Comparison of ENCODE assay signal across 18 cellular contexts in genomic region chr15:75016431-75016830, GRCh38. TPM values are rescaled to one million over a fixed set of nuclear protein-coding genes. Genes with fewer than 3 reads are reported as not detected.
DNase-seq lines count a peak whose midpoint lies in the region; FAIRE-seq and TF ChIP-seq lines count a peak whose summit lies in the region.
"Had no signal": no experiment of that assay in that cellular context is flagged by ENCODE, and none has a peak within 500 bp of the region (broad histone marks: within the 10 kb centered on the region; RNA-seq: fewer than 3 reads in every experiment).

No MANE protein-coding gene starts in this region.

- H4K20me1 ChIP-seq in astrocyte (ENCODE audit: insufficient read depth, low read length) = no peaks in the 10 kb centered on the region

- no peaks in the 10 kb centered on the region for H3K36me3 ChIP-seq in astrocyte (ENCODE audit: insufficient read depth, low read length)
- H3K36me3 ChIP-seq in kidney (ENCODE audit: control insufficient read depth in 1 of 2, insufficient read depth in 2 of 2, low read length in 2 of 2) = peaks cover 7 to 11% of the 10 kb centered on the region in 2 donors
- H3K36me3 ChIP-seq in parathyroid adenoma (ENCODE audit: control insufficient read depth, insufficient read depth, low read length) = no peaks in the 10 kb centered on the region
- H3K36me3 ChIP-seq in testis (ENCODE audit: low read depth, missing control alignments) = no peaks in the 10 kb centered on the region

- no peak overlapping the region for H3K27ac Mint-ChIP-seq in astrocyte (ENCODE audit: unreplicated experiment)

- 93 to 95% methylated on average over 15 of the region's 15 CpGs for WGBS in testis, 2 donors

- H3K27me3 ChIP-seq in astrocyte (ENCODE audit: insufficient read depth, low read length) (no peaks in the 10 kb centered on the region), parathyroid adenoma (ENCODE audit: control insufficient read depth, insufficient read depth, low read length) (no peaks in the 10 kb centered on the region), testis (no peaks in the 10 kb centered on the region)

- no peaks in the 10 kb centered on the region for H3K9me3 Mint-ChIP-seq in astrocyte (ENCODE audit: unreplicated experiment)
- H3K9me3 Mint-ChIP-seq: CD4-positive, alpha-beta memory T cell had no signal

- H3K4me1 Mint-ChIP-seq in astrocyte (ENCODE audit: low read depth, unreplicated experiment) = no peaks in the 10 kb centered on the region
- H3K4me1 Mint-ChIP-seq: CD4-positive, alpha-beta memory T cell had no signal

- H3K79me2 ChIP-seq in astrocyte (ENCODE audit: insufficient read depth, low read length) (no peaks in the 10 kb centered on the region), parathyroid adenoma (no peaks in the 10 kb centered on the region)

- intact Hi-C loops in kidney (cut with DNase I) = no loop called here
- intact Hi-C loops in testis (cut with DNase I; ENCODE audit: low total_unique reads) = no loop called here

- peak overlapping the region; percentile 96 for H3K27ac ChIP-seq in VCaP
- no peak overlapping the region for H3K27ac ChIP-seq in astrocyte (ENCODE audit: low read depth, low read length)
- H3K27ac ChIP-seq in kidney (ENCODE audit: low read depth in 2 of 2, low read length in 2 of 2) = no peak overlapping the region
- H3K27ac ChIP-seq in parathyroid adenoma = peak overlapping the region; percentile 82
- H3K27ac ChIP-seq in testis = no peak overlapping the region
- H3K27ac ChIP-seq: GM23248 had no signal

- TF ChIP-seq CTCF in VCaP (conservative IDR thresholded peaks at IDR 0.05) (no peak), astrocyte (IDR thresholded peaks at IDR 0.05; ENCODE audit: insufficient read depth, low read depth, low read length) (no peak), kidney (IDR thresholded peaks at IDR 0.05; ENCODE audit: borderline replicate concordance, extremely low read depth, insufficient read depth) (no peak), parathyroid adenoma (IDR thresholded peaks at IDR 0.05) (no peak), testis (IDR thresholded peaks at IDR 0.05) (no peak)

- no peak overlapping the region for H3K4me2 ChIP-seq in astrocyte (ENCODE audit: low read length)
- H3K4me2 ChIP-seq in parathyroid adenoma (ENCODE audit: low read length) = no peak overlapping the region

- TF ChIP-seq POLR2A in testis (IDR thresholded peaks at IDR 0.05) = no peak

- FAIRE-seq in astrocyte (lab: Jason Lieb, UNC) = no peak
- FAIRE-seq in kidney (lab: Jason Lieb, UNC) = no peak
- FAIRE-seq: GM18507, H1 had no signal

- H3K4me1 ChIP-seq in astrocyte (ENCODE audit: insufficient read depth, low read length) (no peaks in the 10 kb centered on the region), kidney (ENCODE audit: control insufficient read depth in 1 of 2, insufficient read depth in 1 of 2, low read depth in 1 of 2, low read length in 2 of 2) (no peaks in the 10 kb centered on the region), parathyroid adenoma (peaks cover 33% of the 10 kb centered on the region), testis (peaks cover 4% of the 10 kb centered on the region)

- H3K4me3 Mint-ChIP-seq in astrocyte (ENCODE audit: unreplicated experiment) = peak overlapping the region; percentile 21
- H3K4me3 Mint-ChIP-seq: CD4-positive, alpha-beta memory T cell had no signal

- H3K9me3 ChIP-seq in astrocyte (ENCODE audit: insufficient read depth, low read depth, low read length) (no peaks in the 10 kb centered on the region), kidney (ENCODE audit: control insufficient read depth in 1 of 2, low read length in 2 of 2) (no peaks in the 10 kb centered on the region), parathyroid adenoma (ENCODE audit: control insufficient read depth, low read length) (no peaks in the 10 kb centered on the region), testis (no peaks in the 10 kb centered on the region)

- H2AFZ ChIP-seq in astrocyte (ENCODE audit: low read depth, low read length) (no peak overlapping the region), parathyroid adenoma (no peak overlapping the region)
- H2AFZ ChIP-seq: GM23248 had no signal

- peaks cover 27% of the 10 kb centered on the region for H3K36me3 Mint-ChIP-seq in astrocyte (ENCODE audit: low read depth, unreplicated experiment)
- H3K36me3 Mint-ChIP-seq: CD4-positive, alpha-beta memory T cell had no signal

- DNase-seq in astrocyte (ENCODE audit: low read depth) (no peak), kidney (peak; percentile 38), cortex of kidney (lab: John Stamatoyannopoulos, UW) (no peak), testis (no peak)
- DNase-seq: C1 segment of cervical spinal cord; Calu3; CD4-positive, alpha-beta memory T cell; COR-L47; DMS53; DMS79 treated with DMSO at 0.1 percent for 48 hours; GF-D8; GM23248; H7; HCEC 1CT had no signal

- H3K9ac ChIP-seq in astrocyte (ENCODE audit: low read length) (no peak overlapping the region), kidney (ENCODE audit: low read length in 2 of 2) (no peak overlapping the region), parathyroid adenoma (no peak overlapping the region)
- H3K9ac ChIP-seq: GM23248 had no signal

- H3K4me3 ChIP-seq in astrocyte (ENCODE audit: insufficient read depth, low read depth, low read length) (no peak overlapping the region), kidney (ENCODE audit: low read length in 2 of 2) (no peak overlapping the region), parathyroid adenoma (ENCODE audit: low read depth, low read length) (no peak overlapping the region), testis (no peak overlapping the region)
- H3K4me3 ChIP-seq: GM23248 had no signal

- no peaks in the 10 kb centered on the region for H3K27me3 Mint-ChIP-seq in astrocyte (ENCODE audit: low read depth, unreplicated experiment)

RNA-seq across cellular contexts. Expression of gene PPCDC, which starts 7.0 kb away (rescaled TPM):
- total RNA-seq in astrocyte (7.3 and 7.5 TPM in 2 replicates), kidney (16.3 TPM), testis (10 to 100 TPM; 23.6 to 31.6 TPM)
- polyA plus RNA-seq in kidney (ENCODE audit: insufficient read depth, low read depth, low replicate concordance) (25.3 TPM), testis (ENCODE audit: insufficient read depth, low read depth, low replicate concordance) (18.0 TPM)

RNA-seq across cellular contexts. Expression of gene SCAMP5, which starts 21.1 kb away (rescaled TPM):
- total RNA-seq in astrocyte (18.7 and 23.1 TPM in 2 replicates), kidney (13.4 TPM), testis (10 to 100 TPM; 25.3 to 37.0 TPM)
- polyA plus RNA-seq in kidney (ENCODE audit: insufficient read depth, low read depth, low replicate concordance) (29.5 TPM), testis (ENCODE audit: insufficient read depth, low read depth, low replicate concordance) (27.4 TPM)

RNA-seq across cellular contexts. Expression of gene RPP25, which starts 59.9 kb away (rescaled TPM):
- total RNA-seq in astrocyte (4.1 and 4.7 TPM in 2 replicates), kidney (7.2 TPM), testis (10 to 100 TPM in 1 of 2 donors, 1 to 10 TPM in 1; 6.5 to 15.9 TPM)
- polyA plus RNA-seq in kidney (ENCODE audit: insufficient read depth, low read depth, low replicate concordance) (7.3 TPM), testis (ENCODE audit: insufficient read depth, low read depth, low replicate concordance) (6.8 TPM)

Comparison
In these comparisons a context has a peak if more than half of its experiments do, and no peak if none do; other contexts are left out.
1. H3K27ac ChIP-seq: peak in VCaP (single experiment) and parathyroid adenoma (single experiment); none in astrocyte (single experiment), kidney (0 of 2) and testis (0 of 2).